Comparison of ENCODE assay signal across 12 cellular contexts in the genomic region with DNA sequence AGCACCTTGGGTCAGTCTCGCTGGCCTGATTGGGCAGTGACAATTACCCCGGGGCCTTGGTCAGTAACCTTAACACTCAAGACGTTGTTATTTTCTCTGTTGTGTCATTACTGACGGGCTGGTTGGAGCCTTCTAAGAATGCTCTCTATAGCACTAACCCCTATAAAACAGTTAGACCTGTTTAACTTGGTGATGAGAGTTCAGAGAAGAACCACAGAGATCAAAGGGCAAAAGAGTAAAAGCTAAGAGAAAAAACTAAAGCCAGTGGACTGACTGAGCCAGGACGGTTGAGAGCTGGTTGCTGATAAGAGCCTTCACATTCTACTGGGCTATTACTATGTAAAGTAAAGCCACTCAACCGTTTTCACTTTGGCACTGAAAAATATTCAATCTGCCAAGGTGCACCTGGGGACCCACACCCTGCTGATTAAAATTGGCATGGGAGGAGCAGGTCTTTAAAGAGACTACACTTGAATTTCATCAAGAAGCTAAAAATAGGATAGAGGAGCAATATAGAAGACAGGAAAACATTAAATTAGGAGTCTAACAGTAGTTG. TPM values are rescaled to one million over a fixed set of nuclear protein-coding genes. Genes with fewer than 3 reads are reported as not detected.
DNase-seq lines count a peak whose midpoint lies in the region; ATAC-seq and TF ChIP-seq lines count a peak whose summit lies in the region.
"Had no signal": no experiment of that assay in that cellular context is flagged by ENCODE, and none has a peak within 500 bp of the region (broad histone marks: within the 10 kb centered on the region; RNA-seq: fewer than 3 reads in every experiment).

No MANE protein-coding gene starts in this region.

- H3K9me3 ChIP-seq in heart left ventricle = no peaks in the 10 kb centered on the region
- H3K9me3 ChIP-seq in gastroesophageal sphincter = no peaks in the 10 kb centered on the region

- peak overlapping the region in 9 of 12 donors; percentile 13 to 63 (median 41) for H3K27ac ChIP-seq in heart left ventricle
- H3K27ac ChIP-seq in gastroesophageal sphincter = peak overlapping the region in 1 of 4 donors; percentile 12

- no peak for TF ChIP-seq CTCF in heart left ventricle (IDR thresholded peaks at IDR 0.05)
- no peak for TF ChIP-seq CTCF in type B pancreatic cell (conservative IDR thresholded peaks at IDR 0.05)
- TF ChIP-seq CTCF in gastroesophageal sphincter (IDR thresholded peaks at IDR 0.05) = no peak

- CTCF ChIA-PET in activated CD8-positive, alpha-beta memory T cell treated with anti-CD3 and anti-CD28 coated beads, Interleukin-2, amount 10 ng/mL, durations not matched to agents 7 days and 5 days (lab: Charles Lee) = interaction anchor here (1.2 to 2.3 kb wide), 4 partner anchors 8 to 144 kb away, joined by 3 to 6 read pairs (median 4); no protein-coding TSS in a partner anchor

- H3K4me3 Mint-ChIP-seq in activated CD8-positive, alpha-beta memory T cell treated with anti-CD3 and anti-CD28 coated beads, Interleukin-2, amount 10 ng/mL, durations not matched to agents 7 days and 5 days = no peak overlapping the region
- no peak overlapping the region for H3K4me3 Mint-ChIP-seq in type B pancreatic cell

- H3K27me3 Mint-ChIP-seq in activated CD8-positive, alpha-beta memory T cell treated with anti-CD3 and anti-CD28 coated beads, Interleukin-2, amount 10 ng/mL, durations not matched to agents 7 days and 5 days = no peaks in the 10 kb centered on the region
- no peaks in the 10 kb centered on the region for H3K27me3 Mint-ChIP-seq in type B pancreatic cell
- H3K27me3 Mint-ChIP-seq: brain had no signal

- no peak for TF ChIP-seq EP300 in gastroesophageal sphincter (IDR thresholded peaks at IDR 0.05)

- TF ChIP-seq POLR2A in heart left ventricle (IDR thresholded peaks at IDR 0.05) = no peak
- TF ChIP-seq POLR2A in gastroesophageal sphincter (IDR thresholded peaks at IDR 0.05) = no peak

- no peak for ATAC-seq in activated CD8-positive, alpha-beta memory T cell treated with anti-CD3 and anti-CD28 coated beads, Interleukin-2, amount 10 ng/mL, durations not matched to agents 7 days and 5 days
- ATAC-seq in heart left ventricle (peak in 3 of 4 donors; percentile 34 to 41 (median 36)), HG03460 (IDR thresholded peaks at IDR 0.05; ENCODE audit: unreplicated experiment) (no peak), gastroesophageal sphincter (no peak)
- ATAC-seq: stimulated activated naive CD8-positive, alpha-beta T cell treated with anti-CD3 and anti-CD28 coated beads, Interleukin-15, Interleukin-2, amounts not matched to agents 100 U/mL and 50 U/mL, for 24 hours had no signal

- peak overlapping the region in 1 of 12 donors; percentile 7 for H3K4me3 ChIP-seq in heart left ventricle
- no peak overlapping the region for H3K4me3 ChIP-seq in gastroesophageal sphincter

- intact Hi-C loops in heart left ventricle (cut with DNase I) = no loop called here

- peaks cover 25% of the 10 kb centered on the region for H3K4me1 Mint-ChIP-seq in activated CD8-positive, alpha-beta memory T cell treated with anti-CD3 and anti-CD28 coated beads, Interleukin-2, amount 10 ng/mL, durations not matched to agents 7 days and 5 days
- H3K4me1 Mint-ChIP-seq in type B pancreatic cell (ENCODE audit: unreplicated experiment) = peaks cover 16% of the 10 kb centered on the region

- H3K27me3 ChIP-seq in heart left ventricle (no peaks in the 10 kb centered on the region), gastroesophageal sphincter (no peaks in the 10 kb centered on the region)

- H3K27ac Mint-ChIP-seq in activated CD8-positive, alpha-beta memory T cell treated with anti-CD3 and anti-CD28 coated beads, Interleukin-2, amount 10 ng/mL, durations not matched to agents 7 days and 5 days = peak overlapping the region; percentile 24
- peak overlapping the region; percentile 13 for H3K27ac Mint-ChIP-seq in type B pancreatic cell

- WGBS in heart left ventricle, 4 donors = 50 to 57% (median 52%) methylated on average over 6 of the region's 6 CpGs
- 47 to 67% methylated on average over 5 to 6 of the region's 6 CpGs for WGBS in gastroesophageal sphincter (ENCODE audit: low coverage in 1 of 2), 2 donors

- H3K4me1 ChIP-seq in heart left ventricle = peaks cover 0 to 19% (median 5%) of the 10 kb centered on the region in 12 donors
- peaks cover 0 to 17% (median 0%) of the 10 kb centered on the region in 3 donors for H3K4me1 ChIP-seq in gastroesophageal sphincter

- no peaks in the 10 kb centered on the region for H3K36me3 Mint-ChIP-seq in activated CD8-positive, alpha-beta memory T cell treated with anti-CD3 and anti-CD28 coated beads, Interleukin-2, amount 10 ng/mL, durations not matched to agents 7 days and 5 days
- H3K36me3 Mint-ChIP-seq in type B pancreatic cell = no peaks in the 10 kb centered on the region
- H3K36me3 Mint-ChIP-seq: brain had no signal

- H3K9me3 Mint-ChIP-seq in activated CD8-positive, alpha-beta memory T cell treated with anti-CD3 and anti-CD28 coated beads, Interleukin-2, amount 10 ng/mL, durations not matched to agents 7 days and 5 days (ENCODE audit: low read depth) = no peaks in the 10 kb centered on the region
- H3K9me3 Mint-ChIP-seq in type B pancreatic cell = no peaks in the 10 kb centered on the region

- H3K36me3 ChIP-seq in heart left ventricle (no peaks in the 10 kb centered on the region), gastroesophageal sphincter (no peaks in the 10 kb centered on the region)

- DNase-seq in activated CD8-positive, alpha-beta memory T cell treated with anti-CD3 and anti-CD28 coated beads, Interleukin-2, amount 10 ng/mL, durations not matched to agents 7 days and 5 days = no peak
- no peak for DNase-seq in activated CD8-positive, alpha-beta memory T cell treated with anti-CD3 and anti-CD28 coated beads, Interleukin-2, amount 50 U/mL, for 48 hours
- DNase-seq in NCI-H2227 treated with DMSO at 0.1 percent for 48 hours (lab: John Stamatoyannopoulos, UW) = peak; percentile 65
- DNase-seq in heart left ventricle = no peak
- no peak for DNase-seq in type B pancreatic cell (ENCODE audit: extremely low spot score, unreplicated experiment)
- DNase-seq in effector CD4-positive, alpha-beta T cell = no peak
- DNase-seq: AML-193; NCI-H524 treated with DMSO at 0.1 percent for 48 hours; stimulated activated naive CD8-positive, alpha-beta T cell treated with anti-CD3 and anti-CD28 coated beads, Interleukin-15, Interleukin-2, amounts not matched to agents 100 U/mL and 50 U/mL, for 24 hours had no signal

RNA-seq across cellular contexts. Expression of a gene that starts 13.6 kb away (rescaled TPM):
- 10 to 100 TPM; 54.2 to 59.9 TPM for total RNA-seq in activated CD8-positive, alpha-beta memory T cell treated with anti-CD3 and anti-CD28 coated beads, Interleukin-2, amount 10 ng/mL, durations not matched to agents 7 days and 5 days
- 1,000 to 10,000 TPM in 1 of 9 donors, 100 to 1,000 TPM in 8; 542 to 1,594 (median 701) TPM for total RNA-seq in heart left ventricle
- polyA plus RNA-seq in heart left ventricle = 1,000 to 10,000 TPM in 1 of 2 donors, 100 to 1,000 TPM in 1; 150 to 1,693 TPM
- total RNA-seq in type B pancreatic cell (ENCODE audit: low replicate concordance) = 224 and 240 TPM in 2 replicates
- 1,000 to 10,000 TPM in 3 of 4 donors, 100 to 1,000 TPM in 1; 998 to 2,832 (median 1,462) TPM for total RNA-seq in gastroesophageal sphincter

Comparison
In these comparisons a context has a peak if more than half of its experiments do, and no peak if none do; other contexts are left out.
1. ATAC-seq: peak in heart left ventricle (3 of 4); none in activated CD8-positive, alpha-beta memory T cell treated with anti-CD3 and anti-CD28 coated beads, Interleukin-2, amount 10 ng/mL, durations not matched to agents 7 days and 5 days (single experiment), HG03460 (single experiment) and gastroesophageal sphincter (single experiment).